Comparison of ENCODE assay signal across 21 cellular contexts in the genomic region with DNA sequence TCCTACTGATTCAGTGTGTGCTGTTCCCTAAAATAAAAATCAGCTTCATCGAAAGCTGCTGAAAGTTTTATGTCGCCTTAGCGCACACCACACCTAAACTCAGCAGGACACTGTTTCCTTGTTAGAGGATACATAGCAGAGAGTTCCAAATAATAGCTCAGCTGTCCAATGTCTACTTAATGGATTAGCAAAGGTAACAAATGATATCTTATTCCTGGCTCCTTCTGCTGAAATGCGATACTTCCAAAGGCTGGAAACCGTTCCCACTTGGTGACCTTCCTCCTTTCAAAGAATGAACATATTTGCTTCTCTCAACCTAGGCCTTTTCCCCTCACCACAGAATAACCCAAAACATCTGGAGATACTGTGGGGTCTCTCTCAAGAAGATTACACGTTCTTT.
A peak's percentile ranks its signal among the peaks of the same experiment; 100 is the strongest.
DNase-seq lines count a peak whose midpoint lies in the region; ATAC-seq and TF ChIP-seq lines count a peak whose summit lies in the region.
"Had no signal": no experiment of that assay in that cellular context is flagged by ENCODE, and none has a peak within 500 bp of the region (broad histone marks: within the 10 kb centered on the region; RNA-seq: fewer than 3 reads in every experiment).

No MANE protein-coding gene starts in this region.

- 62 to 63% methylated on average over 6 of the region's 6 CpGs for WGBS in esophagus, 2 donors

- RAD21 ChIA-PET in HCT116 (lab: Charles Lee; ENCODE audit: low non-redundant PET in 1 of 2, low total read pairs in 2 of 2, uncharacterized antibody in 2 of 2, unreplicated experiment in 2 of 2): no interaction called here

- H3K27ac ChIP-seq in HCT116 (ENCODE audit: low read depth, low read length) (no peak overlapping the region), esophagus (ENCODE audit: low read depth in 2 of 2, low read length in 1 of 2) (peak overlapping the region; percentile 39 to 73), osteoblast (ENCODE audit: low read depth, low read length) (no peak overlapping the region)
- H3K27ac ChIP-seq: BLaER1 treated with 17β-estradiol and CSF1 and Interleukin-3, amounts not matched to agents 10 nM and 100 nM; GM23248; HL-60; KMS-11 had no signal

- H3K27me3 ChIP-seq in HCT116 (ENCODE audit: insufficient read depth, low read length) (no peaks in the 10 kb centered on the region), esophagus (ENCODE audit: control insufficient read depth in 1 of 2, insufficient read depth in 2 of 2, low read length in 2 of 2) (no peaks in the 10 kb centered on the region), osteoblast (ENCODE audit: insufficient read depth, low read length) (no peaks in the 10 kb centered on the region)
- H3K27me3 ChIP-seq: BLaER1 treated with 17β-estradiol and CSF1 and Interleukin-3, amounts not matched to agents 10 nM and 100 nM had no signal

- peak overlapping the region; percentile 51 for H3K9ac ChIP-seq in HCT116 (ENCODE audit: low read length)
- H3K9ac ChIP-seq: BLaER1 treated with 17β-estradiol and CSF1 and Interleukin-3, amounts not matched to agents 10 nM and 100 nM; GM23248; KMS-11 had no signal

- no peak overlapping the region for H3K4me3 ChIP-seq in HCT116 (replicated peaks in 1 of 2; ENCODE audit: low read depth in 1 of 2, low read length in 2 of 2)
- no peak overlapping the region for H3K4me3 ChIP-seq in esophagus (ENCODE audit: low read depth in 1 of 2, low read length in 2 of 2)
- H3K4me3 ChIP-seq in osteoblast (ENCODE audit: insufficient read depth, low read length): no peak overlapping the region
- H3K4me3 ChIP-seq: BLaER1 treated with 17β-estradiol and CSF1 and Interleukin-3, amounts not matched to agents 10 nM and 100 nM; GM23248 had no signal

- peaks cover 12 to 45% of the 10 kb centered on the region in 2 experiments for H3K4me1 ChIP-seq in HCT116 (ENCODE audit: control insufficient read depth in 1 of 2, insufficient read depth in 2 of 2, low read length in 2 of 2)
- H3K4me1 ChIP-seq in esophagus (ENCODE audit: control insufficient read depth in 2 of 2, insufficient read depth in 2 of 2, low read length in 1 of 2): peaks cover 5 to 14% of the 10 kb centered on the region in 2 donors
- peaks cover 14% of the 10 kb centered on the region for H3K4me1 ChIP-seq in osteoblast (ENCODE audit: insufficient read depth, low read length)
- H3K4me1 ChIP-seq: BLaER1 treated with 17β-estradiol and CSF1 and Interleukin-3, amounts not matched to agents 10 nM and 100 nM had no signal

- DNase-seq in HCT116 (ENCODE audit: low read depth, low spot score): no peak
- peak; percentile 8 for DNase-seq in NCI-H69 (lab: John Stamatoyannopoulos, UW)
- DNase-seq in osteoblast (ENCODE audit: insufficient read length, low spot score, missing footprints): peak; percentile 59
- DNase-seq in NCI-H1694 treated with DMSO at 0.1 percent for 48 hours (lab: John Stamatoyannopoulos, UW): no peak
- DNase-seq in T1000 (lab: John Stamatoyannopoulos, UW): no peak
- DNase-seq in activated naive CD8-positive, alpha-beta T cell treated with anti-CD3 and anti-CD28 coated beads for 36 hours: no peak
- DNase-seq: 8988T; Caco-2; CD4-positive, alpha-beta memory T cell; GM23248; H9; NCI-H1092 treated with DMSO at 0.1 percent for 48 hours; NCI-H1436 treated with DMSO at 0.1 percent for 48 hours; NCI-H2029 treated with DMSO at 0.1 percent for 48 hours; NCI-H2171 treated with DMSO at 0.1 percent for 48 hours; NCI-H526 treated with DMSO at 0.1 percent for 48 hours had no signal

- no peaks in the 10 kb centered on the region for H3K36me3 ChIP-seq in HCT116 (ENCODE audit: control insufficient read depth in 1 of 2, insufficient read depth in 2 of 2, low read length in 2 of 2)
- H3K36me3 ChIP-seq in esophagus (ENCODE audit: control insufficient read depth in 2 of 2, insufficient read depth in 2 of 2, low read length in 1 of 2): no peaks in the 10 kb centered on the region
- H3K36me3 ChIP-seq in osteoblast (ENCODE audit: insufficient read depth, low read length): no peaks in the 10 kb centered on the region
- H3K36me3 ChIP-seq: BLaER1 treated with 17β-estradiol and CSF1 and Interleukin-3, amounts not matched to agents 10 nM and 100 nM had no signal

- CTCF ChIA-PET in HCT116 (lab: Charles Lee): no interaction called here

- no peaks in the 10 kb centered on the region for H3K9me2 ChIP-seq in HCT116 (ENCODE audit: insufficient read depth)

- POLR2A ChIA-PET in HCT116 (lab: Charles Lee): no interaction called here

- H2AFZ ChIP-seq in HCT116 (ENCODE audit: low read depth, low read length, poor library complexity, severe bottlenecking) (no peak overlapping the region), osteoblast (ENCODE audit: low read length) (no peak overlapping the region)
- H2AFZ ChIP-seq: GM23248 had no signal

- BruUV-seq in HCT116 (replicated peaks; lab: Mats Ljungman, UMichigan): no TSS peak

- H3K27ac Mint-ChIP-seq in activated naive CD8-positive, alpha-beta T cell treated with anti-CD3 and anti-CD28 coated beads for 36 hours: no peak overlapping the region
- H3K27ac Mint-ChIP-seq: H9 had no signal

- no peaks in the 10 kb centered on the region for H3K36me3 Mint-ChIP-seq in activated naive CD8-positive, alpha-beta T cell treated with anti-CD3 and anti-CD28 coated beads for 36 hours
- H3K36me3 Mint-ChIP-seq: CD4-positive, alpha-beta memory T cell had no signal

- no peaks in the 10 kb centered on the region for H4K20me1 ChIP-seq in HCT116 (ENCODE audit: insufficient read depth)
- no peaks in the 10 kb centered on the region for H4K20me1 ChIP-seq in osteoblast (ENCODE audit: insufficient read depth, low read length)
- H4K20me1 ChIP-seq: BLaER1 treated with 17β-estradiol and CSF1 and Interleukin-3, amounts not matched to agents 10 nM and 100 nM had no signal

- H3K4me3 Mint-ChIP-seq in activated naive CD8-positive, alpha-beta T cell treated with anti-CD3 and anti-CD28 coated beads for 36 hours: no peak overlapping the region
- H3K4me3 Mint-ChIP-seq: CD4-positive, alpha-beta memory T cell; H9 had no signal

- ATAC-seq in HCT116: no peak
- ATAC-seq: Right ventricle myocardium inferior had no signal

- no peaks in the 10 kb centered on the region for H3K27me3 Mint-ChIP-seq in activated naive CD8-positive, alpha-beta T cell treated with anti-CD3 and anti-CD28 coated beads for 36 hours

- H3K9me3 ChIP-seq in HCT116 (ENCODE audit: control insufficient read depth in 1 of 2, insufficient read depth in 1 of 2, low read depth in 1 of 2, low read length in 2 of 2): no peaks in the 10 kb centered on the region
- H3K9me3 ChIP-seq in esophagus (ENCODE audit: control insufficient read depth in 2 of 2, insufficient read depth in 1 of 2, low read depth in 1 of 2, low read length in 1 of 2): no peaks in the 10 kb centered on the region
- no peaks in the 10 kb centered on the region for H3K9me3 ChIP-seq in osteoblast (ENCODE audit: low read depth, low read length)
- H3K9me3 ChIP-seq: Caco-2 had no signal

- H3K4me2 ChIP-seq in HCT116 (ENCODE audit: low read length) (peak overlapping the region; percentile 76), osteoblast (ENCODE audit: insufficient read depth, low read length) (no peak overlapping the region)
- H3K4me2 ChIP-seq: BLaER1 treated with 17β-estradiol and CSF1 and Interleukin-3, amounts not matched to agents 10 nM and 100 nM; KMS-11 had no signal

- no peaks in the 10 kb centered on the region for H3K4me1 Mint-ChIP-seq in activated naive CD8-positive, alpha-beta T cell treated with anti-CD3 and anti-CD28 coated beads for 36 hours
- H3K4me1 Mint-ChIP-seq: CD4-positive, alpha-beta memory T cell had no signal

- intact Hi-C loops in HCT116 (cut with micrococcal nuclease): no loop called here

- TF ChIP-seq RAD21 in HCT116 (IDR thresholded peaks at IDR 0.05; ENCODE audit: low read depth): no peak

- no peak for TF ChIP-seq POLR2A in HCT116 (IDR thresholded peaks at IDR 0.05; ENCODE audit: borderline replicate concordance, extremely low read depth, insufficient read depth, insufficient read length)

- H3K79me2 ChIP-seq in HCT116 (ENCODE audit: insufficient read depth, low read length) (no peaks in the 10 kb centered on the region), osteoblast (ENCODE audit: insufficient read depth, low read length) (no peaks in the 10 kb centered on the region)

- TF ChIP-seq CTCF in HCT116 (IDR thresholded peaks at IDR 0.05 in 2 of 3, conservative IDR thresholded peaks at IDR 0.05 in 1 of 3; ENCODE audit: borderline replicate concordance in 1 of 3, insufficient read depth in 1 of 3, low read depth in 2 of 3, low read length in 2 of 3) (no peak), osteoblast (IDR thresholded peaks at IDR 0.05; ENCODE audit: extremely low read depth, low read depth, low read length) (no peak)

- H3K9me3 Mint-ChIP-seq in activated naive CD8-positive, alpha-beta T cell treated with anti-CD3 and anti-CD28 coated beads for 36 hours: no peaks in the 10 kb centered on the region
- H3K9me3 Mint-ChIP-seq: CD4-positive, alpha-beta memory T cell; H9 had no signal

TF ChIP-seq in HCT116, 20 proteins besides CTCF, POLR2A, EP300 and RAD21:
- TF ChIP-seq TCF7L2 (IDR thresholded peaks at IDR 0.05; ENCODE audit: borderline replicate concordance, extremely low read depth, insufficient read depth, insufficient read length) (no peak), SRF (IDR thresholded peaks at IDR 0.05; ENCODE audit: low read depth) (no peak), JUND (IDR thresholded peaks at IDR 0.05) (no peak), EZH2phosphoT487 (IDR thresholded peaks at IDR 0.05; ENCODE audit: borderline replicate concordance) (no peak), YY1 (IDR thresholded peaks at IDR 0.05; ENCODE audit: extremely low read depth, insufficient replicate concordance, low read depth, low read length) (no peak), CEBPB (IDR thresholded peaks at IDR 0.05; ENCODE audit: low read depth) (no peak)

Comparison
In these comparisons a context has a peak if more than half of its experiments do, and no peak if none do; other contexts are left out.
1. DNase-seq: peak in NCI-H69 (single experiment) and osteoblast (single experiment); none in HCT116 (single experiment), NCI-H1694 treated with DMSO at 0.1 percent for 48 hours (single experiment), T1000 (single experiment) and activated naive CD8-positive, alpha-beta T cell treated with anti-CD3 and anti-CD28 coated beads for 36 hours (single experiment).
2. H3K27ac ChIP-seq: peak in esophagus (2 of 2); none in HCT116 (single experiment) and osteoblast (single experiment).